In genomic region chr12:114580306-114580705, GRCh38 we compare ENCODE assay signal across 27 cellular contexts.
"Had no signal": no experiment of that assay in that cellular context is flagged by ENCODE, and none has a peak within 500 bp of the region (broad histone marks: within the 10 kb centered on the region; RNA-seq: fewer than 3 reads in every experiment).

No MANE protein-coding gene starts in this region.

- H3K36me3 ChIP-seq: gastroesophageal sphincter, transverse colon had no signal

- H3K4me1 ChIP-seq: gastroesophageal sphincter, testis, transverse colon had no signal

- ATAC-seq: effector memory CD8-positive, alpha-beta T cell; gastroesophageal sphincter; left cardiac atrium; sciatic nerve; stimulated activated naive CD8-positive, alpha-beta T cell treated with anti-CD3 and anti-CD28 coated beads, Interleukin-15, Interleukin-2, amounts not matched to agents 100 U/mL and 50 U/mL, for 24 hours had no signal

- H3K27me3 ChIP-seq: testis had no signal

- H3K27ac ChIP-seq: gastroesophageal sphincter, skin epidermis, testis, transverse colon had no signal

- H3K9me3 ChIP-seq: gastroesophageal sphincter, testis, transverse colon had no signal

- DNase-seq: activated CD4-positive, alpha-beta memory T cell treated with anti-CD3 and anti-CD28 coated beads for 36 hours; activated CD4-positive, alpha-beta T cell treated with anti-CD3 and anti-CD28 coated beads, Interleukin-2, amount 10 ng/mL, durations not matched to agents 24 days and 14 days; activated CD4-positive, CD25-positive, alpha-beta regulatory T cell treated with anti-CD3 and anti-CD28 coated beads, Interleukin-2, amount 50 U/mL, for 72 hours; activated CD8-positive, alpha-beta memory T cell treated with anti-CD3 and anti-CD28 coated beads, Interleukin-2, amount 50 U/mL, for 48 hours; activated gamma-delta T cell treated with Interleukin-2 at 50 U/mL for 16 hours; activated naive CD4-positive, alpha-beta T cell treated with anti-CD3 and anti-CD28 coated beads, Interleukin-2, amount 50 U/mL, for 16 hours; activated T-cell treated with anti-CD3 and anti-CD28 coated beads, Interleukin-2, amount 50 U/mL, for 24 hours; amniotic stem cell; caudate nucleus; cortex of kidney; effector memory CD8-positive, alpha-beta T cell; erythroblast; head of caudate nucleus; hippocampal formation; left cardiac atrium; mammary epithelial cell; stimulated activated CD4-positive, alpha-beta T cell treated with anti-CD3 and anti-CD28 coated beads, Interleukin-12 subunit alpha, Interleukin-12 subunit beta, amount 100 ng/mL, for 4 hours; stimulated activated CD4-positive, alpha-beta T cell treated with anti-CD3 and anti-CD28 coated beads, Interleukin-4, amount 100 ng/mL, for 1 hour; stimulated activated naive CD8-positive, alpha-beta T cell treated with anti-CD3 and anti-CD28 coated beads, Interleukin-15, Interleukin-2, amounts not matched to agents 100 U/mL and 50 U/mL, for 24 hours; T1000; testis; transverse colon had no signal

- H3K4me3 ChIP-seq: gastroesophageal sphincter, skin epidermis, testis, transverse colon had no signal

- FAIRE-seq: astrocyte, keratinocyte had no signal
